In genomic region chr18:10525563-10526210, GRCh38 we compare ENCODE assay signal across 8 cellular contexts. TPM values are rescaled to one million over a fixed set of nuclear protein-coding genes. Genes with fewer than 3 reads are reported as not detected.
DNase-seq lines count a peak whose midpoint lies in the region; TF ChIP-seq lines count a peak whose summit lies in the region.

TSS of gene NAPG (plus strand) at chr18:10526027. CDS start at chr18:10526103, 76 bp downstream.

- peak within 1 kb of the TSS; percentile 98 for H3K4me3 ChIP-seq in fibroblast of the aortic adventitia (ENCODE audit: low read depth, low read length)

- H3K4me3 Mint-ChIP-seq in nephron = peak within 1 kb of the TSS; percentile 98 to 100 (median 99)
- peak within 1 kb of the TSS; percentile 93 for H3K4me3 Mint-ChIP-seq in stimulated activated naive CD8-positive, alpha-beta T cell treated with anti-CD3 and anti-CD28 coated beads, Interleukin-15, Interleukin-2, amounts not matched to agents 100 ng/mL and 50 ng/mL, for 24 hours

- no peaks in the 10 kb centered on the region for H3K36me3 Mint-ChIP-seq in nephron (ENCODE audit: low read depth)
- H3K36me3 Mint-ChIP-seq in stimulated activated naive CD8-positive, alpha-beta T cell treated with anti-CD3 and anti-CD28 coated beads, Interleukin-15, Interleukin-2, amounts not matched to agents 100 ng/mL and 50 ng/mL, for 24 hours (ENCODE audit: low read depth) = peaks cover 11% of the 10 kb centered on the region

- peak within 1 kb of the TSS; percentile 91 to 98 (median 96) for H3K27ac Mint-ChIP-seq in nephron
- H3K27ac Mint-ChIP-seq in stimulated activated naive CD8-positive, alpha-beta T cell treated with anti-CD3 and anti-CD28 coated beads, Interleukin-15, Interleukin-2, amounts not matched to agents 100 ng/mL and 50 ng/mL, for 24 hours = peak within 1 kb of the TSS; percentile 97

- TF ChIP-seq CTCF in fibroblast of the aortic adventitia (IDR thresholded peaks at IDR 0.05; ENCODE audit: insufficient read depth, low read length) = no peak
- no peak for TF ChIP-seq CTCF in nephron (IDR thresholded peaks at IDR 0.05; ENCODE audit: unreplicated experiment in 3 of 3)

- no peaks in the 10 kb centered on the region for H3K9me3 Mint-ChIP-seq in nephron
- no peaks in the 10 kb centered on the region for H3K9me3 Mint-ChIP-seq in stimulated activated naive CD8-positive, alpha-beta T cell treated with anti-CD3 and anti-CD28 coated beads, Interleukin-15, Interleukin-2, amounts not matched to agents 100 ng/mL and 50 ng/mL, for 24 hours

- DNase-seq in EL (peak; percentile 94), H4 (ENCODE audit: low spot score) (peak; percentile 86), LoVo (ENCODE audit: low spot score) (peak; percentile 95), SHP77 (lab: John Stamatoyannopoulos, UW) (peak; percentile 81 to 84), fibroblast of the aortic adventitia (ENCODE audit: low read depth) (peak; percentile 91)
- peak; percentile 86 for DNase-seq in activated effector memory CD4-positive, alpha-beta T cell treated with Interleukin-2 at 50 U/mL for 16 hours

- no peaks in the 10 kb centered on the region for H3K27me3 Mint-ChIP-seq in nephron (ENCODE audit: low read depth)
- no peaks in the 10 kb centered on the region for H3K27me3 Mint-ChIP-seq in stimulated activated naive CD8-positive, alpha-beta T cell treated with anti-CD3 and anti-CD28 coated beads, Interleukin-15, Interleukin-2, amounts not matched to agents 100 ng/mL and 50 ng/mL, for 24 hours

- H3K4me1 Mint-ChIP-seq in nephron = peaks cover 49% of the 10 kb centered on the region
- H3K4me1 Mint-ChIP-seq in stimulated activated naive CD8-positive, alpha-beta T cell treated with anti-CD3 and anti-CD28 coated beads, Interleukin-15, Interleukin-2, amounts not matched to agents 100 ng/mL and 50 ng/mL, for 24 hours (ENCODE audit: low read depth) = peaks cover 59% of the 10 kb centered on the region

RNA-seq across cellular contexts. Expression of gene NAPG, which starts in this region (rescaled TPM):
- total RNA-seq in H4 (2014; rRNA removed; shearing (Covaris generic)) = 26.6 and 30.8 TPM in 2 replicates
- total RNA-seq in fibroblast of the aortic adventitia (ENCODE audit: low replicate concordance) = 44.6 and 73.6 TPM in 2 replicates

Comparison
In these comparisons a context has a peak if more than half of its experiments do, and no peak if none do; other contexts are left out.
1. Peak in every context shown above with its lines: DNase-seq and H3K4me3 ChIP-seq.